In genomic region chr10:44938938-44939337, GRCh38 we compare ENCODE assay signal across 12 cellular contexts.
"Had no signal": no experiment of that assay in that cellular context is flagged by ENCODE, and none has a peak within 500 bp of the region (broad histone marks: within the 10 kb centered on the region; RNA-seq: fewer than 3 reads in every experiment).

No MANE protein-coding gene starts in this region.

- DNase-seq: activated CD4-positive, alpha-beta memory T cell treated with anti-CD3 and anti-CD28 coated beads for 36 hours; activated CD4-positive, alpha-beta T cell treated with anti-CD3 and anti-CD28 coated beads for 36 hours; activated effector memory CD4-positive, alpha-beta T cell treated with Interleukin-2 at 50 U/mL for 16 hours; activated T-cell treated with anti-CD3 and anti-CD28 coated beads, Interleukin-2, amount 50 U/mL, for 4 hours; erythroblast; islet precursor cell; naive B cell; stimulated activated CD4-positive, alpha-beta T cell treated with anti-CD3 and anti-CD28 coated beads, Interleukin-2, amount 100 ng/mL, for 48 hours; thyroid gland had no signal

- H3K27me3 ChIP-seq: adrenal gland, neural progenitor cell, thyroid gland had no signal

- H3K4me3 ChIP-seq: adrenal gland, neural progenitor cell, thyroid gland had no signal

- H3K27ac ChIP-seq: neural progenitor cell, parathyroid adenoma, thyroid gland had no signal
